16 cellular contexts compared by ENCODE assay signal in genomic region chr16:89899879-89900481, GRCh38. TPM values are rescaled to one million over a fixed set of nuclear protein-coding genes. Genes with fewer than 3 reads are reported as not detected.
A peak's percentile ranks its signal among the peaks of the same experiment; 100 is the strongest.
DNase-seq lines count a peak whose midpoint lies in the region; ATAC-seq and TF ChIP-seq lines count a peak whose summit lies in the region.
"Had no signal": no experiment of that assay in that cellular context is flagged by ENCODE, and none has a peak within 500 bp of the region (broad histone marks: within the 10 kb centered on the region; RNA-seq: fewer than 3 reads in every experiment).

No MANE protein-coding gene starts in this region.

- no peaks in the 10 kb centered on the region for H3K27me3 ChIP-seq in fibroblast of lung (ENCODE audit: control insufficient read depth, insufficient read depth, low read length)
- H3K27me3 ChIP-seq: BLaER1 treated with 17β-estradiol and CSF1 and Interleukin-3, amounts not matched to agents 10 nM and 100 nM; Peyer's patch had no signal

- H2AFZ ChIP-seq in fibroblast of lung (ENCODE audit: low read length): no peak overlapping the region

- H3K4me1 ChIP-seq in fibroblast of lung (ENCODE audit: control insufficient read depth, extremely low read depth, insufficient read depth, low read length): no peaks in the 10 kb centered on the region
- H3K4me1 ChIP-seq: HAP-1, Peyer's patch had no signal

- peaks cover 43% of the 10 kb centered on the region for H3K36me3 ChIP-seq in fibroblast of lung (ENCODE audit: control insufficient read depth, insufficient read depth, low read length)

- H3K4me1 Mint-ChIP-seq in stimulated activated naive CD8-positive, alpha-beta T cell treated with anti-CD3 and anti-CD28 coated beads, Interleukin-15, amount 100 ng/mL, for 72 hours: peaks cover 7% of the 10 kb centered on the region
- H3K4me1 Mint-ChIP-seq in T-helper 17 cell: peaks cover 7% of the 10 kb centered on the region

- H3K27me3 Mint-ChIP-seq in stimulated activated naive CD8-positive, alpha-beta T cell treated with anti-CD3 and anti-CD28 coated beads, Interleukin-15, amount 100 ng/mL, for 72 hours: no peaks in the 10 kb centered on the region
- H3K27me3 Mint-ChIP-seq in T-helper 17 cell: no peaks in the 10 kb centered on the region
- H3K27me3 Mint-ChIP-seq: CD8-positive, alpha-beta memory T cell had no signal

- H3K27ac ChIP-seq in fibroblast of lung (ENCODE audit: insufficient read depth, low read length): no peak overlapping the region
- H3K27ac ChIP-seq: BLaER1 treated with 17β-estradiol and CSF1 and Interleukin-3, amounts not matched to agents 10 nM and 100 nM; Peyer's patch had no signal

- DNase-seq in stimulated activated naive CD8-positive, alpha-beta T cell treated with anti-CD3 and anti-CD28 coated beads, Interleukin-15, Interleukin-2, amounts not matched to agents 100 U/mL and 50 U/mL, for 24 hours: no peak
- no peak for DNase-seq in stimulated activated naive CD8-positive, alpha-beta T cell treated with anti-CD3 and anti-CD28 coated beads, Interleukin-15, amount 100 ng/mL, for 72 hours
- DNase-seq in T-helper 17 cell (no peak), fibroblast of lung (ENCODE audit: low read depth in 2 of 2) (no peak), NK-92 (lab: John Stamatoyannopoulos, UW; ENCODE audit: unreplicated experiment) (no peak), DMS153 treated with DMSO at 0.1 percent for 48 hours (lab: John Stamatoyannopoulos, UW; ENCODE audit: unreplicated experiment) (no peak)
- DNase-seq in stimulated activated CD4-positive, alpha-beta T cell treated with anti-CD3 and anti-CD28 coated beads, Interleukin-2, amount 100 ng/mL, for 48 hours: no peak
- DNase-seq: CD8-positive, alpha-beta memory T cell; DMS79 treated with DMSO at 0.1 percent for 48 hours; NCI-H1105; NCI-H2081 treated with DMSO at 0.1 percent for 48 hours; NK-92 treated with Interleukin-12 subunit alpha and Interleukin-12 subunit beta, amount 100 ng/mL, for 24 hours; Peyer's patch had no signal

- no peak overlapping the region for H3K4me3 Mint-ChIP-seq in stimulated activated naive CD8-positive, alpha-beta T cell treated with anti-CD3 and anti-CD28 coated beads, Interleukin-15, amount 100 ng/mL, for 72 hours
- H3K4me3 Mint-ChIP-seq in T-helper 17 cell: no peak overlapping the region
- H3K4me3 Mint-ChIP-seq: CD8-positive, alpha-beta memory T cell had no signal

- no peaks in the 10 kb centered on the region for H3K9me3 Mint-ChIP-seq in stimulated activated naive CD8-positive, alpha-beta T cell treated with anti-CD3 and anti-CD28 coated beads, Interleukin-15, amount 100 ng/mL, for 72 hours
- H3K9me3 Mint-ChIP-seq: CD8-positive, alpha-beta memory T cell had no signal

- no peak for TF ChIP-seq CTCF in fibroblast of lung (conservative IDR thresholded peaks at IDR 0.05 in 1 of 2, IDR thresholded peaks at IDR 0.05 in 1 of 2; ENCODE audit: low read depth in 1 of 2, low read length in 2 of 2)

- ATAC-seq in stimulated activated naive CD8-positive, alpha-beta T cell treated with anti-CD3 and anti-CD28 coated beads, Interleukin-15, Interleukin-2, amounts not matched to agents 100 U/mL and 50 U/mL, for 24 hours: peak; percentile 41
- no peak for ATAC-seq in stimulated activated naive CD8-positive, alpha-beta T cell treated with anti-CD3 and anti-CD28 coated beads, Interleukin-15, amount 100 ng/mL, for 72 hours
- ATAC-seq in T-helper 17 cell: no peak
- ATAC-seq: K562 had no signal

- no peak overlapping the region for H3K4me2 ChIP-seq in fibroblast of lung (ENCODE audit: extremely low read depth, insufficient read depth, low read length)
- H3K4me2 ChIP-seq: BLaER1 treated with 17β-estradiol and CSF1 and Interleukin-3, amounts not matched to agents 10 nM and 100 nM had no signal

- H3K9me3 ChIP-seq in T-helper 17 cell (ENCODE audit: control insufficient read depth, low read length, poor library complexity, severe bottlenecking) (no peaks in the 10 kb centered on the region), fibroblast of lung (ENCODE audit: control insufficient read depth, insufficient read depth, low read depth, low read length) (no peaks in the 10 kb centered on the region)
- H3K9me3 ChIP-seq: BLaER1 treated with 17β-estradiol and CSF1 and Interleukin-3, amounts not matched to agents 10 nM and 100 nM; HAP-1; Peyer's patch had no signal

- H3K4me3 ChIP-seq in fibroblast of lung (replicated peaks in 1 of 4; ENCODE audit: control extremely low read depth in 1 of 4, insufficient read depth in 1 of 4, low read depth in 3 of 4, low read length in 4 of 4): no peak overlapping the region
- H3K4me3 ChIP-seq: BLaER1 treated with 17β-estradiol and CSF1 and Interleukin-3, amounts not matched to agents 10 nM and 100 nM; HAP-1; K562; Peyer's patch had no signal

- H3K27ac Mint-ChIP-seq in stimulated activated naive CD8-positive, alpha-beta T cell treated with anti-CD3 and anti-CD28 coated beads, Interleukin-15, amount 100 ng/mL, for 72 hours: no peak overlapping the region
- H3K27ac Mint-ChIP-seq in T-helper 17 cell: peak overlapping the region; percentile 8

- H3K9ac ChIP-seq in fibroblast of lung (ENCODE audit: insufficient read depth, low read length): peak overlapping the region; percentile 1

- H3K79me2 ChIP-seq in fibroblast of lung (ENCODE audit: control insufficient read depth, insufficient read depth, low read length): no peaks in the 10 kb centered on the region

- peaks cover 4% of the 10 kb centered on the region for H3K36me3 Mint-ChIP-seq in T-helper 17 cell (ENCODE audit: low read depth)

- H4K20me1 ChIP-seq in fibroblast of lung (ENCODE audit: control insufficient read depth, extremely low read depth, insufficient read depth, low read length): no peaks in the 10 kb centered on the region

RNA-seq across cellular contexts. Expression of gene MC1R, which starts 18.7 kb away (rescaled TPM):
- total RNA-seq in T-helper 17 cell (10 to 100 TPM; 10.1 to 13.8 TPM), fibroblast of lung (3.1 and 4.3 TPM in 2 replicates)
- 2.9 and 3.0 TPM in 2 replicates for polyA plus RNA-seq in fibroblast of lung
- 2.5 and 2.7 TPM in 2 replicates for polyA plus RNA-seq in fibroblast of lung (2012)
- 1.2 and 3.2 TPM in 2 replicates for polyA minus RNA-seq in fibroblast of lung (ENCODE audit: low replicate concordance)

RNA-seq across cellular contexts. Expression of gene TUBB3, which starts 23.2 kb away (rescaled TPM):
- total RNA-seq in T-helper 17 cell: under 1 TPM; 0.52 to 0.96 TPM
- 253 and 294 TPM in 2 replicates for total RNA-seq in fibroblast of lung
- polyA plus RNA-seq in fibroblast of lung: 134 and 233 TPM in 2 replicates
- polyA plus RNA-seq in fibroblast of lung (2012): 259 and 497 TPM in 2 replicates
- 653 and 914 TPM in 2 replicates for polyA minus RNA-seq in fibroblast of lung (ENCODE audit: low replicate concordance)
- polyA plus RNA-seq: CD8-positive, alpha-beta memory T cell had no signal

RNA-seq across cellular contexts. Expression of gene TCF25, which starts 26.6 kb away (rescaled TPM):
- total RNA-seq in T-helper 17 cell (100 to 1,000 TPM; 393 to 428 TPM), fibroblast of lung (171 and 176 TPM in 2 replicates)
- polyA plus RNA-seq in fibroblast of lung: 150 and 158 TPM in 2 replicates
- polyA plus RNA-seq in fibroblast of lung (2012): 174 and 189 TPM in 2 replicates
- 168 and 191 TPM in 2 replicates for polyA minus RNA-seq in fibroblast of lung (ENCODE audit: low replicate concordance)

RNA-seq across cellular contexts. Expression of gene DEF8, which starts 48.6 kb away (rescaled TPM):
- total RNA-seq in T-helper 17 cell (10 to 100 TPM; 32.5 to 38.3 TPM), fibroblast of lung (68.8 and 102 TPM in 2 replicates)
- 63.5 and 93.1 TPM in 2 replicates for polyA plus RNA-seq in fibroblast of lung
- polyA plus RNA-seq in fibroblast of lung (2012): 69.9 and 108 TPM in 2 replicates
- 68.0 and 85.1 TPM in 2 replicates for polyA minus RNA-seq in fibroblast of lung (ENCODE audit: low replicate concordance)

Comparison
In these comparisons a context has a peak if more than half of its experiments do, and no peak if none do; other contexts are left out.
1. RNA of gene TUBB3, which starts 23.2 kb away (total RNA-seq): 253 to 294 TPM in fibroblast of lung; 0.52 to 0.96 TPM in T-helper 17 cell; every median in the first group is over 100 times any median in the second.